In the genomic region with DNA sequence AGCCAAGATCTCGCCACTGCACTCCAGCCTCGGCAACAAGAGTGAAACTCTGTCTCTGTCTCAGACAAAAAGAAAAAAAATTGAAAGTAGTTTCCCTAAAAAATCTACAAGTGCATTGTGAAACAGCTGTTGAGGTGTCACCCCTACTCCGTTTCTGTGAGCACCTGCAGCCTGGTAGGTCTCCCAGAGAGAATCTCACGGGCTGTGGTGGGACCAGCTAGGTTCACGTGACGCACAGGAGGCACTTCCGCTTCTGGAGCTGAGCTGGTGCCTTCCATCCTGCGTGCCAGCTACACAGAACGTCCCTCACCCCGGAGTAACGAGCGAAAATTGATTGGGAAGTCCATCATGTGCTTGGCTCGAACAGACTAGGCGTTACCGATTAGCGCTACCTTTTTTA, we compare ENCODE assay signal across 28 cellular contexts.
"Had no signal": no experiment of that assay in that cellular context is flagged by ENCODE, and none has a peak within 500 bp of the region (broad histone marks: within the 10 kb centered on the region; RNA-seq: fewer than 3 reads in every experiment).

No MANE protein-coding gene starts in this region.

- H3K4me3 Mint-ChIP-seq: activated B cell treated with CpG ODN at 0.5 μM for 24 hours; activated CD4-positive, alpha-beta T cell treated with anti-CD3 and anti-CD28 coated beads for 36 hours; activated naive CD8-positive, alpha-beta T cell; activated T-cell treated with anti-CD3 and anti-CD28 coated beads, Interleukin-2, amount 50 U/mL, for 24 hours; activated T-helper 17 cell treated with anti-CD3 and anti-CD28 coated beads, Interleukin-2, amount 50 U/mL, for 72 hours; effector memory CD8-positive, alpha-beta T cell; naive B cell; stimulated activated naive B cell treated with anti-CD40 and anti-IgM and Interleukin-4, amounts not matched to agents 10 μg/mL and 1 μg/mL and 100 μg/mL, for 72 hours had no signal

- H3K36me3 ChIP-seq: adrenal gland, colonic mucosa, sigmoid colon, thoracic aorta, upper lobe of left lung had no signal

- H3K27ac ChIP-seq: adrenal gland, colonic mucosa, dorsolateral prefrontal cortex, sigmoid colon, thoracic aorta, upper lobe of left lung had no signal

- H3K4me3 ChIP-seq: adrenal gland, colonic mucosa, dorsolateral prefrontal cortex, lung, sigmoid colon, thoracic aorta, upper lobe of left lung had no signal

- DNase-seq: activated B cell treated with CpG ODN at 0.5 μM for 24 hours; activated CD4-positive, alpha-beta T cell treated with anti-CD3 and anti-CD28 coated beads for 36 hours; activated CD4-positive, alpha-beta T cell treated with anti-CD3 and anti-CD28 coated beads, Interleukin-2, amount 50 U/mL, for 4 hours; activated CD8-positive, alpha-beta memory T cell treated with anti-CD3 and anti-CD28 coated beads for 24 hours; activated CD8-positive, alpha-beta memory T cell treated with anti-CD3 and anti-CD28 coated beads, Interleukin-2, amount 50 U/mL, for 4 hours; activated naive CD4-positive, alpha-beta T cell; activated T-cell treated with anti-CD3 and anti-CD28 coated beads, Interleukin-2, amount 50 U/mL, for 24 hours; adrenal gland; central memory CD4-positive, alpha-beta T cell; colonic mucosa; dorsolateral prefrontal cortex; effector memory CD8-positive, alpha-beta T cell; foreskin melanocyte; naive B cell; sigmoid colon; stimulated activated CD4-positive, alpha-beta T cell treated with anti-CD3 and anti-CD28 coated beads, Interleukin-2, amount 100 ng/mL, for 48 hours; stimulated activated CD8-positive, alpha-beta memory T cell treated with anti-CD3 and anti-CD28 coated beads, Interleukin-4, amount 100 ng/mL, for 48 hours; stimulated activated naive B cell treated with anti-CD40 and anti-IgM and Interleukin-4, amounts not matched to agents 10 μg/mL and 1 μg/mL and 100 μg/mL, for 72 hours; T-helper 9 cell; upper lobe of left lung had no signal

- H3K4me1 ChIP-seq: adrenal gland, colonic mucosa, upper lobe of left lung had no signal

- FAIRE-seq: astrocyte, endothelial cell of umbilical vein had no signal

- H3K9me3 Mint-ChIP-seq: activated T-helper 17 cell treated with anti-CD3 and anti-CD28 coated beads, Interleukin-2, amount 50 U/mL, for 72 hours had no signal

- H3K9me3 ChIP-seq: adrenal gland, colonic mucosa, thoracic aorta, upper lobe of left lung had no signal

- H3K36me3 Mint-ChIP-seq: activated naive CD8-positive, alpha-beta T cell; naive B cell; stimulated activated naive B cell treated with anti-CD40 and anti-IgM and Interleukin-4, amounts not matched to agents 10 μg/mL and 1 μg/mL and 100 μg/mL, for 72 hours had no signal

- H3K27me3 ChIP-seq: adrenal gland, colonic mucosa, dorsolateral prefrontal cortex, sigmoid colon, upper lobe of left lung had no signal

- H3K27me3 Mint-ChIP-seq: activated B cell treated with CpG ODN at 0.5 μM for 24 hours; activated CD4-positive, alpha-beta T cell treated with anti-CD3 and anti-CD28 coated beads for 36 hours; activated naive CD8-positive, alpha-beta T cell; activated T-cell treated with anti-CD3 and anti-CD28 coated beads, Interleukin-2, amount 50 U/mL, for 24 hours; activated T-helper 17 cell treated with anti-CD3 and anti-CD28 coated beads, Interleukin-2, amount 50 U/mL, for 72 hours; effector memory CD8-positive, alpha-beta T cell; naive B cell; stimulated activated naive B cell treated with anti-CD40 and anti-IgM and Interleukin-4, amounts not matched to agents 10 μg/mL and 1 μg/mL and 100 μg/mL, for 72 hours had no signal

- H3K27ac Mint-ChIP-seq: activated B cell treated with CpG ODN at 0.5 μM for 24 hours; activated CD4-positive, alpha-beta T cell treated with anti-CD3 and anti-CD28 coated beads for 36 hours; activated naive CD8-positive, alpha-beta T cell; activated T-cell treated with anti-CD3 and anti-CD28 coated beads, Interleukin-2, amount 50 U/mL, for 24 hours; activated T-helper 17 cell treated with anti-CD3 and anti-CD28 coated beads, Interleukin-2, amount 50 U/mL, for 72 hours; effector memory CD8-positive, alpha-beta T cell; stimulated activated naive B cell treated with anti-CD40 and anti-IgM and Interleukin-4, amounts not matched to agents 10 μg/mL and 1 μg/mL and 100 μg/mL, for 72 hours had no signal

- ATAC-seq: activated CD4-positive, alpha-beta T cell treated with anti-CD3 and anti-CD28 coated beads for 36 hours; activated T-helper 17 cell treated with anti-CD3 and anti-CD28 coated beads, Interleukin-2, amount 50 U/mL, for 72 hours; effector memory CD8-positive, alpha-beta T cell; esophagus mucosa; left lobe of liver; stimulated activated naive B cell treated with anti-CD40 and anti-IgM and Interleukin-4, amounts not matched to agents 10 μg/mL and 1 μg/mL and 100 μg/mL, for 72 hours had no signal
